In genomic region chr14:100892496-100893227, GRCh38 we compare ENCODE assay signal across 1 cellular context.
TF ChIP-seq lines count a peak whose summit lies in the region.

No MANE protein-coding gene starts in this region.

TF ChIP-seq in GM23338, 12 proteins besides CTCF, POLR2A, EP300 and RAD21 (continued from another document):
- TF ChIP-seq, protein P1, sequence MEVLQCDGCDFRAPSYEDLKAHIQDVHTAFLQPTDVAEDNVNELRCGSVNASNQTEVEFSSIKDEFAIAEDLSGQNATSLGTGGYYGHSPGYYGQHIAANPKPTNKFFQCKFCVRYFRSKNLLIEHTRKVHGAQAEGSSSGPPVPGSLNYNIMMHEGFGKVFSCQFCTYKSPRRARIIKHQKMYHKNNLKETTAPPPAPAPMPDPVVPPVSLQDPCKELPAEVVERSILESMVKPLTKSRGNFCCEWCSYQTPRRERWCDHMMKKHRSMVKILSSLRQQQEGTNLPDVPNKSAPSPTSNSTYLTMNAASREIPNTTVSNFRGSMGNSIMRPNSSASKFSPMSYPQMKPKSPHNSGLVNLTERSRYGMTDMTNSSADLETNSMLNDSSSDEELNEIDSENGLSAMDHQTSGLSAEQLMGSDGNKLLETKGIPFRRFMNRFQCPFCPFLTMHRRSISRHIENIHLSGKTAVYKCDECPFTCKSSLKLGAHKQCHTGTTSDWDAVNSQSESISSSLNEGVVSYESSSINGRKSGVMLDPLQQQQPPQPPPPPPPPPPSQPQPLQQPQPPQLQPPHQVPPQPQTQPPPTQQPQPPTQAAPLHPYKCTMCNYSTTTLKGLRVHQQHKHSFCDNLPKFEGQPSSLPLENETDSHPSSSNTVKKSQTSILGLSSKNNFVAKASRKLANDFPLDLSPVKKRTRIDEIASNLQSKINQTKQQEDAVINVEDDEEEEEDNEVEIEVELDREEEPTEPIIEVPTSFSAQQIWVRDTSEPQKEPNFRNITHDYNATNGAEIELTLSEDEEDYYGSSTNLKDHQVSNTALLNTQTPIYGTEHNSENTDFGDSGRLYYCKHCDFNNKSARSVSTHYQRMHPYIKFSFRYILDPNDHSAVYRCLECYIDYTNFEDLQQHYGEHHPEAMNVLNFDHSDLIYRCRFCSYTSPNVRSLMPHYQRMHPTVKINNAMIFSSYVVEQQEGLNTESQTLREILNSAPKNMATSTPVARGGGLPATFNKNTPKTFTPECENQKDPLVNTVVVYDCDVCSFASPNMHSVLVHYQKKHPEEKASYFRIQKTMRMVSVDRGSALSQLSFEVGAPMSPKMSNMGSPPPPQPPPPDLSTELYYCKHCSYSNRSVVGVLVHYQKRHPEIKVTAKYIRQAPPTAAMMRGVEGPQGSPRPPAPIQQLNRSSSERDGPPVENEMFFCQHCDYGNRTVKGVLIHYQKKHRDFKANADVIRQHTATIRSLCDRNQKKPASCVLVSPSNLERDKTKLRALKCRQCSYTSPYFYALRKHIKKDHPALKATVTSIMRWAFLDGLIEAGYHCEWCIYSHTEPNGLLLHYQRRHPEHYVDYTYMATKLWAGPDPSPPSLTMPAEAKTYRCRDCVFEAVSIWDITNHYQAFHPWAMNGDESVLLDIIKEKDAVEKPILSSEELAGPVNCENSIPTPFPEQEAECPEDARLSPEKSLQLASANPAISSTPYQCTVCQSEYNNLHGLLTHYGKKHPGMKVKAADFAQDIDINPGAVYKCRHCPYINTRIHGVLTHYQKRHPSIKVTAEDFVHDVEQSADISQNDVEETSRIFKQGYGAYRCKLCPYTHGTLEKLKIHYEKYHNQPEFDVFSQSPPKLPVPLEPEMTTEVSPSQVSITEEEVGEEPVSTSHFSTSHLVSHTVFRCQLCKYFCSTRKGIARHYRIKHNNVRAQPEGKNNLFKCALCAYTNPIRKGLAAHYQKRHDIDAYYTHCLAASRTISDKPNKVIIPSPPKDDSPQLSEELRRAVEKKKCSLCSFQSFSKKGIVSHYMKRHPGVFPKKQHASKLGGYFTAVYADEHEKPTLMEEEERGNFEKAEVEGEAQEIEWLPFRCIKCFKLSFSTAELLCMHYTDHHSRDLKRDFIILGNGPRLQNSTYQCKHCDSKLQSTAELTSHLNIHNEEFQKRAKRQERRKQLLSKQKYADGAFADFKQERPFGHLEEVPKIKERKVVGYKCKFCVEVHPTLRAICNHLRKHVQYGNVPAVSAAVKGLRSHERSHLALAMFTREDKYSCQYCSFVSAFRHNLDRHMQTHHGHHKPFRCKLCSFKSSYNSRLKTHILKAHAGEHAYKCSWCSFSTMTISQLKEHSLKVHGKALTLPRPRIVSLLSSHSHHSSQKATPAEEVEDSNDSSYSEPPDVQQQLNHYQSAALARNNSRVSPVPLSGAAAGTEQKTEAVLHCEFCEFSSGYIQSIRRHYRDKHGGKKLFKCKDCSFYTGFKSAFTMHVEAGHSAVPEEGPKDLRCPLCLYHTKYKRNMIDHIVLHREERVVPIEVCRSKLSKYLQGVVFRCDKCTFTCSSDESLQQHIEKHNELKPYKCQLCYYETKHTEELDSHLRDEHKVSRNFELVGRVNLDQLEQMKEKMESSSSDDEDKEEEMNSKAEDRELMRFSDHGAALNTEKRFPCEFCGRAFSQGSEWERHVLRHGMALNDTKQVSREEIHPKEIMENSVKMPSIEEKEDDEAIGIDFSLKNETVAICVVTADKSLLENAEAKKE (CRISPR knock-in tag; IDR thresholded peaks at IDR 0.05): no peak
- TF ChIP-seq REST (IDR thresholded peaks at IDR 0.05; ENCODE audit: unreplicated experiment): no peak
- no peak for TF ChIP-seq EZH2phosphoT487 (IDR thresholded peaks at IDR 0.05; ENCODE audit: unreplicated experiment)
- TF ChIP-seq NANOG (IDR thresholded peaks at IDR 0.05; ENCODE audit: borderline replicate concordance): no peak
- no peak for TF ChIP-seq JUNB (IDR thresholded peaks at IDR 0.05; ENCODE audit: unreplicated experiment)
- TF ChIP-seq POLR2AphosphoS5 (IDR thresholded peaks at IDR 0.05; ENCODE audit: low read depth): no peak
- no peak for TF ChIP-seq STAT1 (IDR thresholded peaks at IDR 0.05; ENCODE audit: unreplicated experiment)
